12 cellular contexts compared by ENCODE assay signal in genomic region chr3:160447544-160447943, GRCh38. TPM values are rescaled to one million over a fixed set of nuclear protein-coding genes. Genes with fewer than 3 reads are reported as not detected.
A peak's percentile ranks its signal among the peaks of the same experiment; 100 is the strongest.
DNase-seq lines count a peak whose midpoint lies in the region; ATAC-seq and TF ChIP-seq lines count a peak whose summit lies in the region.
"Had no signal": no experiment of that assay in that cellular context is flagged by ENCODE, and none has a peak within 500 bp of the region (broad histone marks: within the 10 kb centered on the region; RNA-seq: fewer than 3 reads in every experiment).

No MANE protein-coding gene starts in this region.

- H3K27me3 Mint-ChIP-seq in activated T-helper 1 cell treated with anti-CD3 and anti-CD28 coated beads, Interleukin-12 subunit alpha, Interleukin-12 subunit beta, Interleukin-2, Interleukin-4 antibody, amounts not matched to agents 30 ng/mL and 10 ng/mL and 1 ng/mL, durations not matched to agents 14 hours and 24 hours and 36 hours (ENCODE audit: insufficient read depth) = no peaks in the 10 kb centered on the region

- H3K9me3 Mint-ChIP-seq in activated T-helper 1 cell treated with anti-CD3 and anti-CD28 coated beads, Interleukin-12 subunit alpha, Interleukin-12 subunit beta, Interleukin-2, Interleukin-4 antibody, amounts not matched to agents 30 ng/mL and 10 ng/mL and 1 ng/mL, durations not matched to agents 14 hours and 24 hours and 36 hours = peaks cover 5% of the 10 kb centered on the region

- no peak overlapping the region for H2AFZ ChIP-seq in HCT116 (ENCODE audit: low read depth, low read length, poor library complexity, severe bottlenecking)

- H4K20me1 ChIP-seq in HCT116 (ENCODE audit: insufficient read depth) = peaks cover 5% of the 10 kb centered on the region; the same call in 1 of the 2 replicates

- H3K9me2 ChIP-seq in HCT116 (ENCODE audit: insufficient read depth) = no peaks in the 10 kb centered on the region

- H3K79me2 ChIP-seq in HCT116 (ENCODE audit: insufficient read depth, low read length) = peaks cover 70% of the 10 kb centered on the region

- H3K4me3 Mint-ChIP-seq in activated T-helper 1 cell treated with anti-CD3 and anti-CD28 coated beads, Interleukin-12 subunit alpha, Interleukin-12 subunit beta, Interleukin-2, Interleukin-4 antibody, amounts not matched to agents 30 ng/mL and 10 ng/mL and 1 ng/mL, durations not matched to agents 14 hours and 24 hours and 36 hours = peak overlapping the region; percentile 56

- H3K4me3 ChIP-seq in AG04450 (ENCODE audit: low read depth, low read length) (peak overlapping the region; percentile 87), HCT116 (replicated peaks in 1 of 2; ENCODE audit: low read depth in 1 of 2, low read length in 2 of 2) (no peak overlapping the region; a peak in 1 of 4 replicates), foreskin fibroblast (ENCODE audit: low read depth in 1 of 2, low read length in 2 of 2) (peak overlapping the region; percentile 79 to 83)

- intact Hi-C loops in HCT116 (cut with micrococcal nuclease) = no loop called here
- intact Hi-C loops in activated T-helper 1 cell treated with anti-CD3 and anti-CD28 coated beads, Interleukin-12 subunit alpha, Interleukin-12 subunit beta, Interleukin-2, Interleukin-4 antibody, amounts not matched to agents 30 ng/mL and 10 ng/mL and 1 ng/mL, durations not matched to agents 14 hours and 24 hours and 36 hours (cut with micrococcal nuclease) = loop anchor here (5.0 kb wide), 1 partner anchor 775 kb away; the partner anchor contains the start of gene NMD3

- RAD21 ChIA-PET in HCT116 (lab: Charles Lee; ENCODE audit: low non-redundant PET in 1 of 2, low total read pairs in 2 of 2, uncharacterized antibody in 2 of 2, unreplicated experiment in 2 of 2) = no interaction called here

- peaks cover 8% of the 10 kb centered on the region for H3K9me3 ChIP-seq in AG04450 (ENCODE audit: control insufficient read depth, insufficient read depth, low read length)
- no peaks in the 10 kb centered on the region for H3K9me3 ChIP-seq in HCT116 (ENCODE audit: control insufficient read depth in 1 of 2, insufficient read depth in 1 of 2, low read depth in 1 of 2, low read length in 2 of 2)

- CTCF ChIA-PET in AG04450 (lab: Charles Lee) (no interaction called here), HCT116 (lab: Charles Lee) (no interaction called here)

- DNase-seq in AG04450 (ENCODE audit: low read depth, low spot score) = no peak
- DNase-seq in HCT116 (ENCODE audit: low read depth, low spot score) = no peak
- no peak for DNase-seq in activated T-helper 1 cell treated with anti-CD3 and anti-CD28 coated beads, Interleukin-12 subunit alpha, Interleukin-12 subunit beta, Interleukin-2, Interleukin-4 antibody, amounts not matched to agents 30 ng/mL and 10 ng/mL and 1 ng/mL, durations not matched to agents 14 hours and 24 hours and 36 hours (ENCODE audit: low spot score)
- DNase-seq in foreskin fibroblast = peak; percentile 40 to 69
- DNase-seq in SW 1271 (lab: John Stamatoyannopoulos, UW) = no peak
- no peak for DNase-seq in NK-92 (lab: John Stamatoyannopoulos, UW; ENCODE audit: unreplicated experiment)
- no peak for DNase-seq in stimulated activated naive CD8-positive, alpha-beta T cell treated with anti-CD3 and anti-CD28 coated beads, Interleukin-15, Interleukin-2, amounts not matched to agents 100 U/mL and 50 U/mL, for 24 hours
- DNase-seq: activated CD4-positive, CD25-positive, alpha-beta regulatory T cell; DMS53; kidney; NCI-H69 had no signal

- H3K27ac Mint-ChIP-seq in activated T-helper 1 cell treated with anti-CD3 and anti-CD28 coated beads, Interleukin-12 subunit alpha, Interleukin-12 subunit beta, Interleukin-2, Interleukin-4 antibody, amounts not matched to agents 30 ng/mL and 10 ng/mL and 1 ng/mL, durations not matched to agents 14 hours and 24 hours and 36 hours = no peak overlapping the region

- no peak for TF ChIP-seq POLR2A in HCT116 (IDR thresholded peaks at IDR 0.05; ENCODE audit: borderline replicate concordance, extremely low read depth, insufficient read depth, insufficient read length)

- BruUV-seq in HCT116 (replicated peaks; lab: Mats Ljungman, UMichigan) = no TSS peak

- H3K36me3 Mint-ChIP-seq in activated T-helper 1 cell treated with anti-CD3 and anti-CD28 coated beads, Interleukin-12 subunit alpha, Interleukin-12 subunit beta, Interleukin-2, Interleukin-4 antibody, amounts not matched to agents 30 ng/mL and 10 ng/mL and 1 ng/mL, durations not matched to agents 14 hours and 24 hours and 36 hours (ENCODE audit: low read depth) = peaks cover 33% of the 10 kb centered on the region

- no peak for TF ChIP-seq RAD21 in HCT116 (IDR thresholded peaks at IDR 0.05; ENCODE audit: low read depth)

- peaks cover 48% of the 10 kb centered on the region for H3K4me1 Mint-ChIP-seq in activated T-helper 1 cell treated with anti-CD3 and anti-CD28 coated beads, Interleukin-12 subunit alpha, Interleukin-12 subunit beta, Interleukin-2, Interleukin-4 antibody, amounts not matched to agents 30 ng/mL and 10 ng/mL and 1 ng/mL, durations not matched to agents 14 hours and 24 hours and 36 hours (ENCODE audit: low read depth)

- H3K9ac ChIP-seq in HCT116 (ENCODE audit: low read length) = no peak overlapping the region

- peak overlapping the region; percentile 83; the same call in 1 of the 2 replicates for H3K4me2 ChIP-seq in HCT116 (ENCODE audit: low read length)

- peaks cover 8 to 37% of the 10 kb centered on the region in 2 experiments for H3K4me1 ChIP-seq in HCT116 (ENCODE audit: control insufficient read depth in 1 of 2, insufficient read depth in 2 of 2, low read length in 2 of 2)

- peaks cover 2 to 29% of the 10 kb centered on the region in 2 experiments; a peak in 2 of 4 replicates for H3K36me3 ChIP-seq in HCT116 (ENCODE audit: control insufficient read depth in 1 of 2, insufficient read depth in 2 of 2, low read length in 2 of 2)

- POLR2A ChIA-PET in AG04450 (lab: Yijun Ruan, JAX) = no interaction called here
- POLR2A ChIA-PET in HCT116 (lab: Charles Lee) = no interaction called here

- H3K27ac ChIP-seq in AG04450 (ENCODE audit: low read depth, low read length) (no peak overlapping the region), HCT116 (ENCODE audit: low read depth, low read length) (no peak overlapping the region)

- TF ChIP-seq CTCF in AG04450 (IDR thresholded peaks at IDR 0.05; ENCODE audit: low read depth, low read length) = no peak
- no peak for TF ChIP-seq CTCF in HCT116 (IDR thresholded peaks at IDR 0.05 in 2 of 3, conservative IDR thresholded peaks at IDR 0.05 in 1 of 3; ENCODE audit: borderline replicate concordance in 1 of 3, insufficient read depth in 1 of 3, low read depth in 2 of 3, low read length in 2 of 3)
- no peak for TF ChIP-seq CTCF in foreskin fibroblast (IDR thresholded peaks at IDR 0.05; ENCODE audit: low read depth, low read length)

- H3K27me3 ChIP-seq in AG04450 (ENCODE audit: control insufficient read depth, insufficient read depth, low read length) (no peaks in the 10 kb centered on the region), HCT116 (ENCODE audit: insufficient read depth, low read length) (no peaks in the 10 kb centered on the region)

- ATAC-seq in HCT116 (no peak), HG03135 (IDR thresholded peaks at IDR 0.05; ENCODE audit: unreplicated experiment) (no peak)
- no peak for ATAC-seq in stimulated activated naive CD8-positive, alpha-beta T cell treated with anti-CD3 and anti-CD28 coated beads, Interleukin-15, Interleukin-2, amounts not matched to agents 100 U/mL and 50 U/mL, for 24 hours

TF ChIP-seq in HCT116, 20 proteins besides CTCF, POLR2A, EP300 and RAD21 (continues in another document):
- no peak for TF ChIP-seq SIN3A (IDR thresholded peaks at IDR 0.05; ENCODE audit: low read depth)

RNA-seq across cellular contexts. Expression of gene TRIM59, which starts 2.0 kb away (rescaled TPM):
- polyA plus RNA-seq in AG04450 (2011; rRNA removed) = 10.9 and 15.3 TPM in 2 replicates
- polyA minus RNA-seq in AG04450 (2011; rRNA and poly(A)+ RNA removed) = 14.6 and 22.7 TPM in 2 replicates
- 41.6 TPM for total RNA-seq in HCT116 (2021; ENCODE audit: unreplicated experiment)
- polyA plus RNA-seq in HCT116 (2012) = 5.6 and 13.8 TPM in 2 replicates
- total RNA-seq in activated T-helper 1 cell treated with anti-CD3 and anti-CD28 coated beads, Interleukin-12 subunit alpha, Interleukin-12 subunit beta, Interleukin-2, Interleukin-4 antibody, amounts not matched to agents 30 ng/mL and 10 ng/mL and 1 ng/mL, durations not matched to agents 14 hours and 24 hours and 36 hours = 33.1 and 33.2 TPM in 2 replicates

RNA-seq across cellular contexts. Expression of gene SMC4, which starts 48.1 kb away (rescaled TPM):
- polyA plus RNA-seq in AG04450 (2011; rRNA removed) = 23.5 and 42.0 TPM in 2 replicates
- 8.6 and 20.0 TPM in 2 replicates for polyA minus RNA-seq in AG04450 (2011; rRNA and poly(A)+ RNA removed)
- total RNA-seq in HCT116 (2021; ENCODE audit: unreplicated experiment) = 123 TPM
- 42.5 and 61.0 TPM in 2 replicates for polyA plus RNA-seq in HCT116 (2012)
- 163 and 164 TPM in 2 replicates for total RNA-seq in activated T-helper 1 cell treated with anti-CD3 and anti-CD28 coated beads, Interleukin-12 subunit alpha, Interleukin-12 subunit beta, Interleukin-2, Interleukin-4 antibody, amounts not matched to agents 30 ng/mL and 10 ng/mL and 1 ng/mL, durations not matched to agents 14 hours and 24 hours and 36 hours

RNA-seq across cellular contexts. Expression of gene IFT80, which starts 48.5 kb away (rescaled TPM):
- 29.2 and 43.5 TPM in 2 replicates for polyA plus RNA-seq in AG04450 (2011; rRNA removed)
- polyA minus RNA-seq in AG04450 (2011; rRNA and poly(A)+ RNA removed) = 10.7 and 25.1 TPM in 2 replicates
- 26.3 TPM for total RNA-seq in HCT116 (2021; ENCODE audit: unreplicated experiment)
- polyA plus RNA-seq in HCT116 (2012) = 6.8 and 7.7 TPM in 2 replicates
- 14.0 and 14.8 TPM in 2 replicates for total RNA-seq in activated T-helper 1 cell treated with anti-CD3 and anti-CD28 coated beads, Interleukin-12 subunit alpha, Interleukin-12 subunit beta, Interleukin-2, Interleukin-4 antibody, amounts not matched to agents 30 ng/mL and 10 ng/mL and 1 ng/mL, durations not matched to agents 14 hours and 24 hours and 36 hours

Comparison
In these comparisons a context has a peak if more than half of its experiments do, and no peak if none do; other contexts are left out.
1. DNase-seq: peak in foreskin fibroblast (2 of 2); none in AG04450 (single experiment), HCT116 (single experiment), activated T-helper 1 cell treated with anti-CD3 and anti-CD28 coated beads, Interleukin-12 subunit alpha, Interleukin-12 subunit beta, Interleukin-2, Interleukin-4 antibody, amounts not matched to agents 30 ng/mL and 10 ng/mL and 1 ng/mL, durations not matched to agents 14 hours and 24 hours and 36 hours (single experiment), SW 1271 (0 of 2), NK-92 (single experiment) and stimulated activated naive CD8-positive, alpha-beta T cell treated with anti-CD3 and anti-CD28 coated beads, Interleukin-15, Interleukin-2, amounts not matched to agents 100 U/mL and 50 U/mL, for 24 hours (single experiment).
2. H3K4me3 ChIP-seq: peak in AG04450 (single experiment) and foreskin fibroblast (2 of 2); none in HCT116 (0 of 2).